ENCODE assay signal across 22 cellular contexts in the genomic region with DNA sequence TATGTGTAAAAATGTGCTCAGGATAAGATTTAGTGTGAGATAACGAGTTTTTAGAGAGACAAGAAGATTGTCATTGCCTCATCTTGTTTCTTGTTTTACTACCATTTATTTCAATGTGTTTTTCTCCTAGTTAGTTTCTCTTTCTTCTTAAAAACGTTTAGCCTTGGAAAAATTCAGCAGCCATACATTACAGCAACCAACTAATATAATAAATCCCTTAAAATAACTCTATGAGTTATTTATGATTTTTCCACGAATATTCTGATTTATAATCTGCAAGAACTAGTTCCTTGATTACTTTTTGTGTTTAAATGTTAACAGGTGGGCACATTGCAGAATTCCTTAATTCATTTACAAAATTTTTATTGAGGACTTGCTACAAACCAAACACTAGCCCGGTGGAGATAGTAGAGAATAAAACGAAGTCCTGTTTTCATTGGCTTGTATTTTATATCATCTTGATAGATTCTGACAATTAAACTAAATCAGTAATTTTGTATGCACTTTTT.
DNase-seq lines count a peak whose midpoint lies in the region; ATAC-seq, FAIRE-seq and TF ChIP-seq lines count a peak whose summit lies in the region.
"Had no signal": no experiment of that assay in that cellular context is flagged by ENCODE, and none has a peak within 500 bp of the region (broad histone marks: within the 10 kb centered on the region; RNA-seq: fewer than 3 reads in every experiment).

No MANE protein-coding gene starts in this region.

- H3K27me3 ChIP-seq in left ventricle myocardium inferior (ENCODE audit: low read depth), result no peaks in the 10 kb centered on the region
- no peaks in the 10 kb centered on the region for H3K27me3 ChIP-seq in heart right ventricle
- no peaks in the 10 kb centered on the region for H3K27me3 ChIP-seq in GM12878 (replicated peaks in 1 of 2; ENCODE audit: control insufficient read depth in 2 of 2, insufficient read depth in 2 of 2, low read length in 1 of 2)
- H3K27me3 ChIP-seq in uterus, result no peaks in the 10 kb centered on the region
- no peaks in the 10 kb centered on the region for H3K27me3 ChIP-seq in upper lobe of right lung
- no peaks in the 10 kb centered on the region for H3K27me3 ChIP-seq in CD8-positive, alpha-beta memory T cell (ENCODE audit: insufficient read depth, low read length, poor library complexity, severe bottlenecking)
- H3K27me3 ChIP-seq: ovary had no signal

- H3K79me2 ChIP-seq in GM12878 (ENCODE audit: control insufficient read depth, insufficient read depth, low read length), result peaks cover 98% of the 10 kb centered on the region

- no peaks in the 10 kb centered on the region for H3K9me3 ChIP-seq in left ventricle myocardium inferior (replicated peaks)
- H3K9me3 ChIP-seq in heart right ventricle, result no peaks in the 10 kb centered on the region
- no peaks in the 10 kb centered on the region for H3K9me3 ChIP-seq in GM12878 (replicated peaks; ENCODE audit: control insufficient read depth, insufficient read depth, low read length)
- H3K9me3 ChIP-seq in uterus, result no peaks in the 10 kb centered on the region
- H3K9me3 ChIP-seq in upper lobe of right lung, result no peaks in the 10 kb centered on the region
- H3K9me3 ChIP-seq in CD8-positive, alpha-beta memory T cell (ENCODE audit: low read length), result no peaks in the 10 kb centered on the region
- H3K9me3 ChIP-seq: ovary, SK-N-SH had no signal

- no peak for TF ChIP-seq EP300 in GM12878 (IDR thresholded peaks at IDR 0.05; ENCODE audit: borderline replicate concordance in 1 of 2, control insufficient read depth in 1 of 2, low read depth in 2 of 2, low read length in 2 of 2)

- TF ChIP-seq RAD21 in GM12878 (IDR thresholded peaks at IDR 0.05; ENCODE audit: insufficient read depth, low read depth, low read length), result no peak

- SMC1A ChIA-PET in GM12878 (lab: Charles Lee; ENCODE audit: uncharacterized antibody, unreplicated experiment), result interaction anchor here (0.7 to 14.3 kb wide), 5 partner anchors 7 to 69 kb away, joined by 3 to 154 read pairs (median 4); no protein-coding TSS in a partner anchor

- TF ChIP-seq CTCF in left ventricle myocardium inferior (IDR thresholded peaks at IDR 0.05; ENCODE audit: borderline replicate concordance) (no peak), heart right ventricle (IDR thresholded peaks at IDR 0.05) (no peak), GM12878 (IDR thresholded peaks at IDR 0.05 in 2 of 3, conservative IDR thresholded peaks at IDR 0.05 in 1 of 3; ENCODE audit: control insufficient read depth in 2 of 3, extremely low read depth in 1 of 3, insufficient read depth in 1 of 3, low read depth in 3 of 3, low read length in 3 of 3) (no peak), nephron (IDR thresholded peaks at IDR 0.05; ENCODE audit: unreplicated experiment in 3 of 3) (no peak), uterus (IDR thresholded peaks at IDR 0.05) (no peak), upper lobe of right lung (IDR thresholded peaks at IDR 0.05) (no peak)

- peak overlapping the region; percentile 73 to 88 (median 74) for H3K27ac Mint-ChIP-seq in nephron
- peak overlapping the region in 2 of 8 donors; percentile 10 to 56 for H3K27ac Mint-ChIP-seq in CD8-positive, alpha-beta memory T cell
- H3K27ac Mint-ChIP-seq: activated CD8-positive, alpha-beta T cell treated with anti-CD3 and anti-CD28 coated beads, Interleukin-2, amount 10 ng/mL, durations not matched to agents 7 days and 5 days had no signal

- H3K27ac ChIP-seq in left ventricle myocardium inferior (replicated peaks) (peak overlapping the region; percentile 91), heart right ventricle (peak overlapping the region in 5 of 10 donors; percentile 31 to 71 (median 42)), GM12878 (ENCODE audit: control insufficient read depth, insufficient read depth) (no peak overlapping the region; the same call in 1 of the 2 replicates), uterus (peak overlapping the region; percentile 69 to 80), upper lobe of right lung (no peak overlapping the region)
- H3K27ac ChIP-seq in CD8-positive, alpha-beta memory T cell (ENCODE audit: low read depth, low read length), result no peak overlapping the region

- CTCF ChIA-PET in GM12878 (lab: Yijun Ruan, JAX), result interaction anchor here (0.8 to 1.7 kb wide), 2 partner anchors 10 to 21 kb away, joined by 3 to 4 read pairs; no protein-coding TSS in a partner anchor
- CTCF ChIA-PET in CD8-positive, alpha-beta memory T cell (lab: Charles Lee), result no interaction called here

- no peak for TF ChIP-seq POLR2A in GM12878 (IDR thresholded peaks at IDR 0.05; ENCODE audit: low read depth, low read length)
- TF ChIP-seq POLR2A in uterus (IDR thresholded peaks at IDR 0.05), result no peak

- H3K4me1 ChIP-seq in left ventricle myocardium inferior (peaks cover 83% of the 10 kb centered on the region), heart right ventricle (peaks cover 4 to 91% (median 65%) of the 10 kb centered on the region in 9 donors), GM12878 (ENCODE audit: control insufficient read depth, insufficient read depth, low read length) (peaks cover 25% of the 10 kb centered on the region; the same call in 1 of the 2 replicates), uterus (peaks cover 3 to 5% of the 10 kb centered on the region in 2 donors), upper lobe of right lung (peaks cover 43% of the 10 kb centered on the region)
- peaks cover 26% of the 10 kb centered on the region for H3K4me1 ChIP-seq in CD8-positive, alpha-beta memory T cell (ENCODE audit: insufficient read depth, low read length)

- no peak overlapping the region for H2AFZ ChIP-seq in GM12878 (ENCODE audit: control insufficient read depth, low read depth, low read length)

- ATAC-seq in heart right ventricle, result no peak
- ATAC-seq in GM12878, result no peak
- no peak for ATAC-seq in upper lobe of right lung

- H3K4me1 Mint-ChIP-seq in nephron, result peaks cover 53% of the 10 kb centered on the region
- peaks cover 49 to 78% (median 70%) of the 10 kb centered on the region in 3 donors for H3K4me1 Mint-ChIP-seq in CD8-positive, alpha-beta memory T cell

- 64 to 66% methylated on average over 5 of the region's 5 CpGs for WGBS in heart right ventricle, 2 donors
- 68% methylated on average over 5 of the region's 5 CpGs for WGBS in GM12878 (ENCODE audit: insufficient coverage, insufficient replicate concordance, low lambda C conversion rate, missing lambda C conversion rate)

- H3K36me3 ChIP-seq in left ventricle myocardium inferior, result no peaks in the 10 kb centered on the region
- H3K36me3 ChIP-seq in heart right ventricle, result no peaks in the 10 kb centered on the region
- no peaks in the 10 kb centered on the region; a peak in 1 of 4 replicates for H3K36me3 ChIP-seq in GM12878 (ENCODE audit: control insufficient read depth in 2 of 2, insufficient read depth in 2 of 2, low read length in 1 of 2)
- no peaks in the 10 kb centered on the region for H3K36me3 ChIP-seq in uterus
- no peaks in the 10 kb centered on the region for H3K36me3 ChIP-seq in upper lobe of right lung
- no peaks in the 10 kb centered on the region for H3K36me3 ChIP-seq in CD8-positive, alpha-beta memory T cell (ENCODE audit: insufficient read depth, low read length)
- H3K36me3 ChIP-seq: ovary had no signal

- no peak overlapping the region for H3K9ac ChIP-seq in GM12878 (ENCODE audit: control insufficient read depth, insufficient read depth, low read length)
- H3K9ac ChIP-seq: SK-N-SH had no signal

- no peaks in the 10 kb centered on the region for H3K36me3 Mint-ChIP-seq in nephron (ENCODE audit: low read depth)
- peaks cover 0 to 2% (median 0%) of the 10 kb centered on the region in 3 donors for H3K36me3 Mint-ChIP-seq in CD8-positive, alpha-beta memory T cell

- DNase-seq in left ventricle myocardium inferior (no peak), heart right ventricle (no peak), GM12878 (ENCODE audit: low read depth, low spot score) (no peak), uterus (no peak), upper lobe of right lung (no peak)
- no peak for DNase-seq in stimulated activated CD4-positive, alpha-beta T cell treated with anti-CD3 and anti-CD28 coated beads, Interleukin-4, amount 100 ng/mL, for 4 hours
- DNase-seq in CD8-positive, alpha-beta memory T cell, result no peak
- DNase-seq: activated CD8-positive, alpha-beta T cell treated with anti-CD3 and anti-CD28 coated beads, Interleukin-2, amount 10 ng/mL, durations not matched to agents 7 days and 5 days; effector CD4-positive, alpha-beta T cell; EL; IMR-90; mammary epithelial cell; MM.1S; NCI-H1436; NCI-H510A treated with DMSO at 0.1 percent for 48 hours; ovary; right cardiac atrium; SK-N-SH; stimulated activated CD4-positive, alpha-beta T cell treated with anti-CD3 and anti-CD28 coated beads, Interleukin-15, amount 100 ng/mL, for 24 hours; T1000 had no signal

- peak overlapping the region; percentile 31; the same call in 1 of the 2 replicates for H3K4me2 ChIP-seq in GM12878 (ENCODE audit: control insufficient read depth, insufficient read depth)

- no peaks in the 10 kb centered on the region for H3K27me3 Mint-ChIP-seq in nephron (ENCODE audit: low read depth)
- no peaks in the 10 kb centered on the region for H3K27me3 Mint-ChIP-seq in CD8-positive, alpha-beta memory T cell

- intact Hi-C loops in left ventricle myocardium inferior (cut with micrococcal nuclease), result no loop called here
- intact Hi-C loops in heart right ventricle (cut with DNase I), result loop anchor here in 2 of 10 donors (5.0 kb wide), 1 partner anchor 68 kb away; no protein-coding TSS in a partner anchor
- intact Hi-C loops in GM12878 (cut with micrococcal nuclease; ENCODE audit: unreplicated experiment), result loop anchor here (10.0 kb wide), 2 partner anchors 111 to 221 kb away; a partner anchor contains a TSS
- intact Hi-C loops in uterus (cut with DNase I; ENCODE audit: low total_unique reads), result no loop called here
- intact Hi-C loops in upper lobe of right lung (cut with DNase I), result no loop called here

- POLR2A ChIA-PET in GM12878 (lab: Charles Lee), result interaction anchor here (1.2 to 9.1 kb wide), 2 partner anchors 7 to 9 kb away, joined by 4 to 99 read pairs; no protein-coding TSS in a partner anchor
- POLR2A ChIA-PET in CD8-positive, alpha-beta memory T cell (lab: Charles Lee), result no interaction called here

- in situ Hi-C loops in GM12878 (cut with MboI), result no loop called here

- no peak for FAIRE-seq in GM12878 (lab: Jason Lieb, UNC)
- FAIRE-seq: frontal cortex had no signal

- H3K4me3 ChIP-seq in left ventricle myocardium inferior, result no peak overlapping the region
- H3K4me3 ChIP-seq in heart right ventricle, result no peak overlapping the region
- H3K4me3 ChIP-seq in GM12878, result peak overlapping the region; percentile 43
- H3K4me3 ChIP-seq in uterus, result no peak overlapping the region
- H3K4me3 ChIP-seq in upper lobe of right lung, result no peak overlapping the region
- H3K4me3 ChIP-seq in CD8-positive, alpha-beta memory T cell (ENCODE audit: low read length), result no peak overlapping the region
- H3K4me3 ChIP-seq: ovary had no signal

- no peak overlapping the region for H3K4me3 Mint-ChIP-seq in nephron
- no peak overlapping the region for H3K4me3 Mint-ChIP-seq in CD8-positive, alpha-beta memory T cell
- H3K4me3 Mint-ChIP-seq: activated CD8-positive, alpha-beta T cell treated with anti-CD3 and anti-CD28 coated beads, Interleukin-2, amount 10 ng/mL, durations not matched to agents 7 days and 5 days had no signal

- H4K20me1 ChIP-seq in GM12878 (ENCODE audit: control insufficient read depth, insufficient read depth), result no peaks in the 10 kb centered on the region

- RAD21 ChIA-PET in GM12878 (lab: Charles Lee; ENCODE audit: unreplicated experiment), result interaction anchor here (1.2 to 5.5 kb wide), 2 partner anchors 9 to 20 kb away, joined by 3 to 50 read pairs; no protein-coding TSS in a partner anchor

- no peaks in the 10 kb centered on the region for H3K9me3 Mint-ChIP-seq in nephron
- H3K9me3 Mint-ChIP-seq in CD8-positive, alpha-beta memory T cell, result no peaks in the 10 kb centered on the region

- BruUV-seq in GM12878 (replicated peaks; lab: Mats Ljungman, UMichigan), result no TSS peak

Comparison
In these comparisons a context has a peak if more than half of its experiments do, and no peak if none do; other contexts are left out.
1. H3K27ac ChIP-seq: peak in left ventricle myocardium inferior (single experiment) and uterus (2 of 2); none in GM12878 (single experiment), upper lobe of right lung (single experiment) and CD8-positive, alpha-beta memory T cell (single experiment).